In the genomic region with DNA sequence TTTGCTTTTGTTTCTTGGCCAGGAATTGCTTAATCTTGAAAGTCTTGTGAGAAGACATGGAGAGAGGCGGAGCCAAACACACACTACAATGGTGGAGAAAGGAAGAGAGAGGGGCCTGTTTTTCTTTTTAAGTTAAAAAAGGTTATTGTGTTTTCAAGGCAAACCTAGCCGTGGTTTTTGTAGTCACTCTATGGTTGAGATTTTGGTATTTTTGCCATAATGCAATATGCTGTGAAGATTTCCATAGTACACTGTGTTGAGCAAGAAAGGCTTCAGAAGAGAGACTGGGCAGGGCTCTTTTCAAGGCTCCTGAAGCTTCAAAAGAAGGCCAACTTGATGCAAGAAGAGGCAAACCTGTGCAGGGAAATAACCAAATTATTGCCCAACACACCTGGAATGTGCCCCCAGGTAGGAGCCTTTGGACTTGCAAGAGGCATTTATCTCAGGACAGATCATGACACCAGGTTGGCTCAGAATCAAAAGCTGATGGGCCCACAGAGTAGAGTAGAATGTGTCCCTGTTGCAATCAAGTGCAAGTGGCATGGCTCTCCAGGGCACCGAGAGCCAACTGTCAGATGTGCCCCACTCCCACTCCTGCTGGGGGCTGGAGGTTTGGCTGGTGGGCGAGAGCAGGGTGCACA, we compare ENCODE assay signal across 1 cellular context.
A peak's percentile ranks its signal among the peaks of the same experiment; 100 is the strongest.
TF ChIP-seq lines count a peak whose summit lies in the region.

No MANE protein-coding gene starts in this region.

TF ChIP-seq in endothelial cell of umbilical vein, 7 proteins besides CTCF, POLR2A, EP300 and RAD21:
- TF ChIP-seq MYC (IDR thresholded peaks at IDR 0.05; ENCODE audit: low read depth, low read length) (no peak), POLR2AphosphoS5 (IDR thresholded peaks at IDR 0.05; ENCODE audit: insufficient read depth, low read depth, low read length) (peak; percentile 35)
